In the genomic region with DNA sequence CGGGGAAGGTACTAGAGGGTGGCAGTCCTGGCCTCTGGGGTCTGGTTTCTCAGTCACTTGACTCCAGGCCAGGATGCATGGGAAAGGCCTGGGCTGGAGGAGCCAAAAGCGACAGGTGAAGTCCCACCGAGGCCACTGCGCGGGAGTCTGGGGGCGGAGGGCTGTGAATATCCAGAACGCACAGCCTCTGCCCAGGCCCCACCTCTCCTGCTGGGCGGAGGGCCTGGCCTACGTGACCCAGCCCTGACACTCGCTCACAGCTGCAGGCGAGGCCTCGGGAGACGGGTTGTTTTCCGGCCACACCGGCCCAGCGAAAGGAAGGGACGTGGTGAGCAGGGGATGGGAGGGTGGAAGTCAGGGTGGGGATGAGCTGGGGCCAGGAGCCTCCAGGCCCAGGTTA, we compare ENCODE assay signal across 1 cellular context.
TF ChIP-seq lines count a peak whose summit lies in the region.

No MANE protein-coding gene starts in this region.

TF ChIP-seq in A549, 52 proteins besides CTCF, POLR2A, EP300 and RAD21 (continued from another document):
- TF ChIP-seq, protein P1, sequence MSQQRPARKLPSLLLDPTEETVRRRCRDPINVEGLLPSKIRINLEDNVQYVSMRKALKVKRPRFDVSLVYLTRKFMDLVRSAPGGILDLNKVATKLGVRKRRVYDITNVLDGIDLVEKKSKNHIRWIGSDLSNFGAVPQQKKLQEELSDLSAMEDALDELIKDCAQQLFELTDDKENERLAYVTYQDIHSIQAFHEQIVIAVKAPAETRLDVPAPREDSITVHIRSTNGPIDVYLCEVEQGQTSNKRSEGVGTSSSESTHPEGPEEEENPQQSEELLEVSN (IDR thresholded peaks at IDR 0.05; ENCODE audit: borderline replicate concordance, low read depth): 0 out of 2 replicates have a peak, but pooled peaks have one; percentile 51
- TF ChIP-seq KDM5A (IDR thresholded peaks at IDR 0.05) (no peak), NPAS2 (CRISPR knock-in tag; IDR thresholded peaks at IDR 0.05; ENCODE audit: borderline replicate concordance) (no peak), PHF8 (IDR thresholded peaks at IDR 0.05; ENCODE audit: borderline replicate concordance, low read depth) (no peak), RARB (CRISPR knock-in tag; IDR thresholded peaks at IDR 0.05) (no peak), KDM1A (IDR thresholded peaks at IDR 0.05; ENCODE audit: low read depth) (no peak)
